ENCODE assay signal across 8 cellular contexts in genomic region chrX:13688772-13689518, GRCh38. TPM values are rescaled to one million over a fixed set of nuclear protein-coding genes. Genes with fewer than 3 reads are reported as not detected.
DNase-seq lines count a peak whose midpoint lies in the region; ATAC-seq and TF ChIP-seq lines count a peak whose summit lies in the region.

TSS of gene RAB9A (plus strand) at chrX:13689128. CDS start at chrX:13708747, 19,619 bp downstream.

- H3K4me1 ChIP-seq in colonic mucosa, result no peaks in the 10 kb centered on the region

- peak within 1 kb of the TSS; percentile 81 to 90 for H3K9ac ChIP-seq in colonic mucosa (ENCODE audit: low read depth in 2 of 2, low read length in 2 of 2)

- peak within 1 kb of the TSS; percentile 87 for H3K4me3 Mint-ChIP-seq in activated CD4-positive, alpha-beta T cell treated with anti-CD3 and anti-CD28 coated beads, Interleukin-2, amount 10 ng/mL, durations not matched to agents 24 days and 14 days

- ATAC-seq in GM18909 (IDR thresholded peaks at IDR 0.05; ENCODE audit: poor library complexity, unreplicated experiment), result peak; percentile 75
- peak; percentile 64 for ATAC-seq in HG03196 (IDR thresholded peaks at IDR 0.05; ENCODE audit: unreplicated experiment)
- peak; percentile 99 for ATAC-seq in left lobe of liver

- H3K27me3 ChIP-seq in colonic mucosa, result peaks cover 7% of the 10 kb centered on the region

- no peaks in the 10 kb centered on the region for H3K27me3 Mint-ChIP-seq in activated CD4-positive, alpha-beta T cell treated with anti-CD3 and anti-CD28 coated beads, Interleukin-2, amount 10 ng/mL, durations not matched to agents 24 days and 14 days

- H3K27ac ChIP-seq in colonic mucosa, result peak within 1 kb of the TSS; percentile 85

- peak within 1 kb of the TSS; percentile 93 for H3K27ac Mint-ChIP-seq in activated CD4-positive, alpha-beta T cell treated with anti-CD3 and anti-CD28 coated beads, Interleukin-2, amount 10 ng/mL, durations not matched to agents 24 days and 14 days

- H3K36me3 Mint-ChIP-seq in activated CD4-positive, alpha-beta T cell treated with anti-CD3 and anti-CD28 coated beads, Interleukin-2, amount 10 ng/mL, durations not matched to agents 24 days and 14 days (ENCODE audit: low read depth), result peaks cover 6% of the 10 kb centered on the region

- DNase-seq in AG08396 (ENCODE audit: low spot score) (peak; percentile 95), NCI-H524 (lab: John Stamatoyannopoulos, UW) (peak; percentile 63 to 77), colonic mucosa (peak; percentile 92), left lobe of liver (ENCODE audit: low spot score) (peak; percentile 87)
- peak; percentile 95 for DNase-seq in activated CD4-positive, alpha-beta T cell treated with anti-CD3 and anti-CD28 coated beads, Interleukin-2, amount 10 ng/mL, durations not matched to agents 24 days and 14 days
- peak; percentile 60 for DNase-seq in stimulated activated CD4-positive, alpha-beta T cell treated with anti-CD3 and anti-CD28 coated beads, Interleukin-2, amount 100 ng/mL, for 4 hours (ENCODE audit: low read depth)

- intact Hi-C loops in activated CD4-positive, alpha-beta T cell treated with anti-CD3 and anti-CD28 coated beads, Interleukin-2, amount 10 ng/mL, durations not matched to agents 24 days and 14 days (cut with micrococcal nuclease), result loop anchor here (1.0 kb wide), 3 partner anchors 20 to 45 kb away; partner anchors contain the start of genes OFD1 and TRAPPC2
- intact Hi-C loops in colonic mucosa (cut with DNase I), result no loop called here

- no peaks in the 10 kb centered on the region for H3K9me3 ChIP-seq in colonic mucosa

- H3K4me1 Mint-ChIP-seq in activated CD4-positive, alpha-beta T cell treated with anti-CD3 and anti-CD28 coated beads, Interleukin-2, amount 10 ng/mL, durations not matched to agents 24 days and 14 days, result peaks cover 35% of the 10 kb centered on the region

- H3K9me3 Mint-ChIP-seq in activated CD4-positive, alpha-beta T cell treated with anti-CD3 and anti-CD28 coated beads, Interleukin-2, amount 10 ng/mL, durations not matched to agents 24 days and 14 days, result no peaks in the 10 kb centered on the region

- H3K4me3 ChIP-seq in colonic mucosa, result peak within 1 kb of the TSS; percentile 58

- no peak for TF ChIP-seq CTCF in colonic mucosa (IDR thresholded peaks at IDR 0.05)

- H3K36me3 ChIP-seq in colonic mucosa, result no peaks in the 10 kb centered on the region

RNA-seq across cellular contexts. Expression of gene RAB9A, which starts in this region (rescaled TPM):
- 9.2 and 10.8 TPM in 2 replicates for total RNA-seq in activated CD4-positive, alpha-beta T cell treated with anti-CD3 and anti-CD28 coated beads, Interleukin-2, amount 10 ng/mL, durations not matched to agents 24 days and 14 days
- total RNA-seq in colonic mucosa (10 to 100 TPM; 23.0 to 67.1 TPM), left lobe of liver (8.5 TPM)

Comparison
In these comparisons a context has a peak if more than half of its experiments do, and no peak if none do; other contexts are left out.
1. Peak in every context shown above with its lines: DNase-seq, ATAC-seq, H3K4me3 ChIP-seq and H3K27ac ChIP-seq.